ENCODE assay signal across 8 cellular contexts in the genomic region with DNA sequence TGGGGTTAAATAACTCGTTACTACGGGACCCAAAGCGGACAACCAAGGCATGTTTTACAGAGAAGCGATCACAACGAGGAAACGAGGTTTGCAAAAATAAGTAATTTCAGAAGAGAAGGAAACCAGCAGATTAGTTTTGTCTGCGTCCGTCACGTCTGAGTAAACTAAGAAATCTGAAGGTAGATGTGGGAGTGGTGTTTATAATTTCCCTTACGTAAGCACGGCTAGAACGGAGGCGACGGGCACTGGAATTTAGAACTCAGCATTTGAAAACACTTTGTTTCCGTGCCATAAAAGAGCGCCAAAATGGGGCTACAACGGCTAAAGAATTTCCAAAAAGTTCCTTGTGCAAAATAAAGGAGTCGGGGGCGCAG. TPM values are rescaled to one million over a fixed set of nuclear protein-coding genes. Genes with fewer than 3 reads are reported as not detected.
DNase-seq lines count a peak whose midpoint lies in the region; ATAC-seq and TF ChIP-seq lines count a peak whose summit lies in the region.

No MANE protein-coding gene starts in this region.

- H3K36me3 ChIP-seq in urinary bladder (ENCODE audit: insufficient read depth), result no peaks in the 10 kb centered on the region

- TF ChIP-seq CTCF in nephron (IDR thresholded peaks at IDR 0.05; ENCODE audit: unreplicated experiment in 3 of 3), result no peak

- H3K27ac ChIP-seq in epithelial cell of prostate (peak overlapping the region; percentile 77), urinary bladder (ENCODE audit: low read depth) (peak overlapping the region; percentile 68)

- no peaks in the 10 kb centered on the region for H3K27me3 Mint-ChIP-seq in activated CD4-positive, alpha-beta T cell treated with anti-CD3 and anti-CD28 coated beads, Interleukin-2, amount 10 ng/mL, durations not matched to agents 24 days and 14 days
- H3K27me3 Mint-ChIP-seq in nephron (ENCODE audit: low read depth), result no peaks in the 10 kb centered on the region

- intact Hi-C loops in activated CD4-positive, alpha-beta T cell treated with anti-CD3 and anti-CD28 coated beads, Interleukin-2, amount 10 ng/mL, durations not matched to agents 24 days and 14 days (cut with micrococcal nuclease), result loop anchor here (1.0 to 2.0 kb wide), 10 partner anchors 31 to 537 kb away; a partner anchor contains a TSS

- H3K4me3 ChIP-seq in GM08714 (ENCODE audit: low read length), result peak overlapping the region; percentile 78
- H3K4me3 ChIP-seq in Jurkat, Clone E6-1 (ENCODE audit: low read length), result peak overlapping the region; percentile 96
- peak overlapping the region; percentile 73 for H3K4me3 ChIP-seq in urinary bladder (ENCODE audit: low read depth, low read length)

- no peak for ATAC-seq in HG03039 (IDR thresholded peaks at IDR 0.05; ENCODE audit: unreplicated experiment)

- H3K4me3 Mint-ChIP-seq in activated CD4-positive, alpha-beta T cell treated with anti-CD3 and anti-CD28 coated beads, Interleukin-2, amount 10 ng/mL, durations not matched to agents 24 days and 14 days, result peak overlapping the region; percentile 97
- H3K4me3 Mint-ChIP-seq in nephron, result peak overlapping the region; percentile 87 to 94 (median 93)

- peak overlapping the region; percentile 97 for H3K27ac Mint-ChIP-seq in activated CD4-positive, alpha-beta T cell treated with anti-CD3 and anti-CD28 coated beads, Interleukin-2, amount 10 ng/mL, durations not matched to agents 24 days and 14 days
- peak overlapping the region; percentile 62 to 86 (median 85) for H3K27ac Mint-ChIP-seq in nephron

- no peaks in the 10 kb centered on the region for H3K9me3 Mint-ChIP-seq in activated CD4-positive, alpha-beta T cell treated with anti-CD3 and anti-CD28 coated beads, Interleukin-2, amount 10 ng/mL, durations not matched to agents 24 days and 14 days
- no peaks in the 10 kb centered on the region for H3K9me3 Mint-ChIP-seq in nephron

- WGBS in urinary bladder, result under 1% methylated on average over 19 of the region's 19 CpGs

- H3K36me3 Mint-ChIP-seq in activated CD4-positive, alpha-beta T cell treated with anti-CD3 and anti-CD28 coated beads, Interleukin-2, amount 10 ng/mL, durations not matched to agents 24 days and 14 days (ENCODE audit: low read depth), result peaks cover 21% of the 10 kb centered on the region
- H3K36me3 Mint-ChIP-seq in nephron (ENCODE audit: low read depth), result peaks cover 4% of the 10 kb centered on the region

- peaks cover 31% of the 10 kb centered on the region for H3K4me1 Mint-ChIP-seq in activated CD4-positive, alpha-beta T cell treated with anti-CD3 and anti-CD28 coated beads, Interleukin-2, amount 10 ng/mL, durations not matched to agents 24 days and 14 days
- H3K4me1 Mint-ChIP-seq in nephron, result peaks cover 20% of the 10 kb centered on the region

- DNase-seq in Jurkat, Clone E6-1 (ENCODE audit: low read depth, low spot score), result peak; percentile 32
- DNase-seq in activated CD4-positive, alpha-beta T cell treated with anti-CD3 and anti-CD28 coated beads, Interleukin-2, amount 10 ng/mL, durations not matched to agents 24 days and 14 days, result peak; percentile 84
- DNase-seq in epithelial cell of prostate (ENCODE audit: low read depth, low spot score) (no peak), AML-193 (lab: John Stamatoyannopoulos, UW) (no peak)

- no peaks in the 10 kb centered on the region for H3K4me1 ChIP-seq in urinary bladder (ENCODE audit: insufficient read depth)

RNA-seq across cellular contexts. Expression of a gene that starts 0.7 kb away (rescaled TPM):
- polyA plus RNA-seq in Jurkat, Clone E6-1 (2012; ENCODE audit: insufficient read depth, insufficient read length), result 20.1 TPM
- 11.8 and 12.4 TPM in 2 replicates for total RNA-seq in activated CD4-positive, alpha-beta T cell treated with anti-CD3 and anti-CD28 coated beads, Interleukin-2, amount 10 ng/mL, durations not matched to agents 24 days and 14 days
- total RNA-seq in urinary bladder, result 14.6 TPM
- polyA plus RNA-seq in urinary bladder, result 15.8 TPM

Comparison
In these comparisons a context has a peak if more than half of its experiments do, and no peak if none do; other contexts are left out.
1. DNase-seq: peak in Jurkat, Clone E6-1 (single experiment) and activated CD4-positive, alpha-beta T cell treated with anti-CD3 and anti-CD28 coated beads, Interleukin-2, amount 10 ng/mL, durations not matched to agents 24 days and 14 days (single experiment); none in epithelial cell of prostate (single experiment) and AML-193 (0 of 2).
2. Peak in every context shown above with its lines, with median percentiles within 50 percentile points of each other: H3K4me3 ChIP-seq.